35 cellular contexts compared by ENCODE assay signal in the genomic region with DNA sequence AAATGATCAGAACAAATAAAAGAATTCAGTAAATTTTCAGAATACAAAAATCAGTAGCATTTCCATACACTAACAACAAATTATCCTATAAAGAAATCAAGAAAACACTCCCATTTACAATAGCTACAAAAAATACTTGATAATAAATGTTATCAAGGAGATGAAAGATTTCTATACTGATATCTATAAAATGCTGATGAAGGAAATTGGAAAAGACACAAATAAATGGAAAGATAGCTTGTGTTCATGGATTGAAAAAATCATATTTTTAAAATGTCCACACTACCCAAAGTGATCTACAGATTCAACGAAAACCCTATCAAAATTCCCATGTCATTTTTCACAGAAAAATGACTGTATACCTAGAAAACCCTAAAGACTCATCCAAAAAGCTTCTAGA.
"Had no signal": no experiment of that assay in that cellular context is flagged by ENCODE, and none has a peak within 500 bp of the region (broad histone marks: within the 10 kb centered on the region; RNA-seq: fewer than 3 reads in every experiment).

No MANE protein-coding gene starts in this region.

- H3K36me3 ChIP-seq: breast epithelium had no signal

- H3K4me3 Mint-ChIP-seq: activated B cell treated with CpG ODN at 0.5 μM for 24 hours; activated CD4-positive, alpha-beta memory T cell treated with anti-CD3 and anti-CD28 coated beads for 36 hours; activated CD4-positive, alpha-beta T cell treated with anti-CD3 and anti-CD28 coated beads, Interleukin-2, amount 10 ng/mL, durations not matched to agents 24 days and 14 days; activated CD8-positive, alpha-beta T cell treated with anti-CD3 and anti-CD28 coated beads for 36 hours; activated naive CD4-positive, alpha-beta T cell treated with anti-CD3 and anti-CD28 coated beads for 36 hours; activated naive CD8-positive, alpha-beta T cell treated with anti-CD3 and anti-CD28 coated beads for 36 hours; activated T-cell treated with anti-CD3 and anti-CD28 coated beads, Interleukin-2, amount 50 U/mL, for 4 hours; T-helper 1 cell treated with Interleukin-12 subunit alpha and Interleukin-12 subunit beta and Interleukin-4 antibody, amounts not matched to agents 30 μg/mL and 1 μg/mL, for 36 hours; T-helper 2 cell treated with Interferon-gamma antibody and Interleukin-4, amounts not matched to agents 5 μg/mL and 100 μg/mL, for 36 hours had no signal

- H3K4me1 ChIP-seq: adrenal gland, body of pancreas, breast epithelium had no signal

- H3K27ac ChIP-seq: adrenal gland, body of pancreas, brain microvascular endothelial cell, breast epithelium, VCaP had no signal

- H3K27ac Mint-ChIP-seq: activated B cell treated with CpG ODN at 0.5 μM for 24 hours; activated CD4-positive, alpha-beta memory T cell treated with anti-CD3 and anti-CD28 coated beads for 36 hours; activated CD4-positive, alpha-beta T cell treated with anti-CD3 and anti-CD28 coated beads, Interleukin-2, amount 10 ng/mL, durations not matched to agents 24 days and 14 days; activated CD8-positive, alpha-beta T cell treated with anti-CD3 and anti-CD28 coated beads for 36 hours; activated naive CD4-positive, alpha-beta T cell treated with anti-CD3 and anti-CD28 coated beads for 36 hours; activated naive CD4-positive, alpha-beta T cell treated with anti-CD3 and anti-CD28 coated beads, Interleukin-2, amount 50 U/mL, for 72 hours; activated naive CD8-positive, alpha-beta T cell treated with anti-CD3 and anti-CD28 coated beads for 36 hours; activated T-helper 2 cell treated with anti-CD3 and anti-CD28 coated beads, Interferon-gamma antibody, Interleukin-2, Interleukin-4, amounts not matched to agents 10 μg/mL and 5 μg/mL and 100 μg/mL, durations not matched to agents 14 hours and 24 hours and 36 hours; T-helper 1 cell treated with Interleukin-12 subunit alpha and Interleukin-12 subunit beta and Interleukin-4 antibody, amounts not matched to agents 30 μg/mL and 1 μg/mL, for 36 hours; T-helper 2 cell treated with Interferon-gamma antibody and Interleukin-4, amounts not matched to agents 5 μg/mL and 100 μg/mL, for 36 hours had no signal

- FAIRE-seq: astrocyte, TTC549 had no signal

- DNase-seq: activated B cell treated with CpG ODN at 0.5 μM for 24 hours; activated CD4-positive, alpha-beta memory T cell treated with anti-CD3 and anti-CD28 coated beads for 36 hours; activated CD4-positive, alpha-beta T cell treated with anti-CD3 and anti-CD28 coated beads for 4 hours; activated CD4-positive, alpha-beta T cell treated with anti-CD3 and anti-CD28 coated beads, Interleukin-2, amount 10 ng/mL, durations not matched to agents 24 days and 14 days; activated CD4-positive, alpha-beta T cell treated with anti-CD3 and anti-CD28 coated beads, Interleukin-2, amount 50 U/mL, for 1 hour; activated CD4-positive, alpha-beta T cell treated with anti-CD3 and anti-CD28 coated beads, Interleukin-2, amount 50 U/mL, for 4 hours; activated CD4-positive, CD25-positive, alpha-beta regulatory T cell treated with anti-CD3 and anti-CD28 coated beads, Interleukin-2, amount 50 U/mL, for 72 hours; activated CD8-positive, alpha-beta memory T cell treated with anti-CD3 and anti-CD28 coated beads, Interleukin-2, amount 50 U/mL, for 4 hours; activated CD8-positive, alpha-beta T cell treated with anti-CD3 and anti-CD28 coated beads for 36 hours; activated effector memory CD4-positive, alpha-beta T cell treated with anti-CD3 and anti-CD28 coated beads, Interleukin-2, amount 50 U/mL, for 16 hours; activated gamma-delta T cell treated with Interleukin-2 at 50 U/mL for 16 hours; activated naive CD4-positive, alpha-beta T cell; activated naive CD4-positive, alpha-beta T cell treated with anti-CD3 and anti-CD28 coated beads for 36 hours; activated naive CD4-positive, alpha-beta T cell treated with anti-CD3 and anti-CD28 coated beads, Interleukin-2, amount 50 U/mL, for 16 hours; activated naive CD8-positive, alpha-beta T cell treated with anti-CD3 and anti-CD28 coated beads for 36 hours; activated T-cell treated with anti-CD3 and anti-CD28 coated beads for 4 hours; activated T-cell treated with anti-CD3 and anti-CD28 coated beads, Interleukin-2, amount 50 U/mL, for 1 hour; activated T-cell treated with anti-CD3 and anti-CD28 coated beads, Interleukin-2, amount 50 U/mL, for 4 hours; adrenal gland; amniotic stem cell; aorta; body of pancreas; brain microvascular endothelial cell; central memory CD4-positive, alpha-beta T cell; T-helper 1 cell; T-helper 2 cell; T-helper 9 cell had no signal

- H3K4me3 ChIP-seq: adrenal gland, body of pancreas, breast epithelium had no signal

- H3K27me3 ChIP-seq: adrenal gland, body of pancreas, brain microvascular endothelial cell, breast epithelium had no signal

- H3K9me3 ChIP-seq: body of pancreas had no signal

- H3K27me3 Mint-ChIP-seq: activated B cell treated with CpG ODN at 0.5 μM for 24 hours; activated CD4-positive, alpha-beta memory T cell treated with anti-CD3 and anti-CD28 coated beads for 36 hours; activated CD4-positive, alpha-beta T cell treated with anti-CD3 and anti-CD28 coated beads, Interleukin-2, amount 10 ng/mL, durations not matched to agents 24 days and 14 days; activated CD8-positive, alpha-beta T cell treated with anti-CD3 and anti-CD28 coated beads for 36 hours; activated naive CD8-positive, alpha-beta T cell treated with anti-CD3 and anti-CD28 coated beads for 36 hours had no signal

- H3K4me1 Mint-ChIP-seq: activated B cell treated with CpG ODN at 0.5 μM for 24 hours; activated naive CD8-positive, alpha-beta T cell treated with anti-CD3 and anti-CD28 coated beads for 36 hours had no signal

- ATAC-seq: activated CD8-positive, alpha-beta T cell treated with anti-CD3 and anti-CD28 coated beads for 36 hours; activated naive CD4-positive, alpha-beta T cell treated with anti-CD3 and anti-CD28 coated beads, Interleukin-2, amount 50 U/mL, for 72 hours; activated T-cell treated with anti-CD3 and anti-CD28 coated beads, Interleukin-2, amount 50 U/mL, for 4 hours; body of pancreas had no signal
